In genomic region chr3:186267758-186268157, GRCh38 we compare ENCODE assay signal across 33 cellular contexts.
"Had no signal": no experiment of that assay in that cellular context is flagged by ENCODE, and none has a peak within 500 bp of the region (broad histone marks: within the 10 kb centered on the region; RNA-seq: fewer than 3 reads in every experiment).

No MANE protein-coding gene starts in this region.

- H3K27ac ChIP-seq: SJSA1, WERI-Rb-1 had no signal

- H3K9me3 Mint-ChIP-seq: activated CD4-positive, alpha-beta memory T cell treated with anti-CD3 and anti-CD28 coated beads, Interleukin-2, amount 10 ng/mL, durations not matched to agents 7 days and 5 days; activated naive CD4-positive, alpha-beta T cell treated with anti-CD3 and anti-CD28 coated beads, Interleukin-2, amount 10 ng/mL, durations not matched to agents 7 days and 5 days; activated naive CD8-positive, alpha-beta T cell treated with anti-CD3 and anti-CD28 coated beads, Interleukin-2, amount 50 U/mL, for 24 hours; brain; T-cell had no signal

- H3K4me3 Mint-ChIP-seq: activated CD4-positive, alpha-beta memory T cell treated with anti-CD3 and anti-CD28 coated beads, Interleukin-2, amount 10 ng/mL, durations not matched to agents 7 days and 5 days; activated CD8-positive, alpha-beta memory T cell treated with anti-CD3 and anti-CD28 coated beads, Interleukin-2, amount 10 ng/mL, durations not matched to agents 7 days and 5 days; activated naive CD4-positive, alpha-beta T cell treated with anti-CD3 and anti-CD28 coated beads, Interleukin-2, amount 10 ng/mL, durations not matched to agents 7 days and 5 days; activated naive CD8-positive, alpha-beta T cell; activated naive CD8-positive, alpha-beta T cell treated with anti-CD3 and anti-CD28 coated beads, Interleukin-2, amount 50 U/mL, for 24 hours; brain; T-cell; T-helper 17 cell had no signal

- H3K27me3 Mint-ChIP-seq: activated naive CD4-positive, alpha-beta T cell treated with anti-CD3 and anti-CD28 coated beads, Interleukin-2, amount 10 ng/mL, durations not matched to agents 7 days and 5 days; activated naive CD8-positive, alpha-beta T cell had no signal

- H3K9me3 ChIP-seq: SJSA1, SK-N-SH had no signal

- H3K9ac ChIP-seq: SK-N-SH had no signal

- ATAC-seq: activated CD8-positive, alpha-beta memory T cell treated with anti-CD3 and anti-CD28 coated beads, Interleukin-2, amount 10 ng/mL, durations not matched to agents 7 days and 5 days; activated naive CD8-positive, alpha-beta T cell treated with anti-CD3 and anti-CD28 coated beads, Interleukin-2, amount 50 U/mL, for 24 hours; Panc1; T-cell; T-helper 17 cell had no signal

- H3K4me1 Mint-ChIP-seq: activated CD4-positive, alpha-beta memory T cell treated with anti-CD3 and anti-CD28 coated beads, Interleukin-2, amount 10 ng/mL, durations not matched to agents 7 days and 5 days; activated CD8-positive, alpha-beta memory T cell treated with anti-CD3 and anti-CD28 coated beads, Interleukin-2, amount 10 ng/mL, durations not matched to agents 7 days and 5 days; activated naive CD4-positive, alpha-beta T cell treated with anti-CD3 and anti-CD28 coated beads, Interleukin-2, amount 10 ng/mL, durations not matched to agents 7 days and 5 days; activated naive CD8-positive, alpha-beta T cell treated with anti-CD3 and anti-CD28 coated beads, Interleukin-2, amount 50 U/mL, for 24 hours; brain; T-cell had no signal

- H3K4me2 ChIP-seq: SK-N-SH had no signal

- H3K4me3 ChIP-seq: SJSA1 had no signal

- H3K27ac Mint-ChIP-seq: activated CD4-positive, alpha-beta memory T cell treated with anti-CD3 and anti-CD28 coated beads, Interleukin-2, amount 10 ng/mL, durations not matched to agents 7 days and 5 days; activated CD8-positive, alpha-beta memory T cell treated with anti-CD3 and anti-CD28 coated beads, Interleukin-2, amount 10 ng/mL, durations not matched to agents 7 days and 5 days; activated naive CD4-positive, alpha-beta T cell treated with anti-CD3 and anti-CD28 coated beads, Interleukin-2, amount 10 ng/mL, durations not matched to agents 7 days and 5 days; activated naive CD8-positive, alpha-beta T cell; activated naive CD8-positive, alpha-beta T cell treated with anti-CD3 and anti-CD28 coated beads, Interleukin-2, amount 50 U/mL, for 24 hours; brain; T-cell; T-helper 17 cell had no signal

- H3K27me3 ChIP-seq: SJSA1 had no signal

- DNase-seq: activated CD4-positive, alpha-beta memory T cell treated with anti-CD3 and anti-CD28 coated beads, Interleukin-2, amount 10 ng/mL, durations not matched to agents 7 days and 5 days; activated CD4-positive, alpha-beta T cell treated with anti-CD3 and anti-CD28 coated beads for 1 hour; activated CD4-positive, alpha-beta T cell treated with anti-CD3 and anti-CD28 coated beads for 48 hours; activated CD4-positive, CD25-positive, alpha-beta regulatory T cell; activated CD8-positive, alpha-beta memory T cell treated with anti-CD3 and anti-CD28 coated beads, Interleukin-2, amount 10 ng/mL, durations not matched to agents 7 days and 5 days; activated CD8-positive, alpha-beta memory T cell treated with anti-CD3 and anti-CD28 coated beads, Interleukin-2, amount 50 U/mL, for 48 hours; activated effector memory CD4-positive, alpha-beta T cell treated with Interleukin-2 at 50 U/mL for 16 hours; activated naive CD4-positive, alpha-beta T cell treated with anti-CD3 and anti-CD28 coated beads, Interleukin-2, amount 10 ng/mL, durations not matched to agents 7 days and 5 days; activated naive CD8-positive, alpha-beta T cell treated with anti-CD3 and anti-CD28 coated beads, Interleukin-2, amount 50 U/mL, for 24 hours; activated T-cell treated with anti-CD3 and anti-CD28 coated beads, Interleukin-2, amount 50 U/mL, for 48 hours; anterior cingulate cortex; central memory CD4-positive, alpha-beta T cell; NCI-H1092 treated with DMSO at 0.1 percent for 48 hours; NCI-H1417; NCI-H146; NCI-H187; NCI-H2029 treated with DMSO at 0.1 percent for 48 hours; NCI-H2107; NCI-H2171; NCI-H510A; NCI-H526; NCI-H748 treated with DMSO at 0.1 percent for 48 hours; RPMI8226; SHP77 treated with DMSO at 0.1 percent for 48 hours; SK-N-SH; T-cell; T-helper 17 cell; T-helper 9 cell; WERI-Rb-1 had no signal

- H3K36me3 ChIP-seq: SJSA1, WERI-Rb-1 had no signal

- H3K4me1 ChIP-seq: SJSA1 had no signal

- H3K36me3 Mint-ChIP-seq: activated CD8-positive, alpha-beta memory T cell treated with anti-CD3 and anti-CD28 coated beads, Interleukin-2, amount 10 ng/mL, durations not matched to agents 7 days and 5 days; activated naive CD4-positive, alpha-beta T cell treated with anti-CD3 and anti-CD28 coated beads, Interleukin-2, amount 10 ng/mL, durations not matched to agents 7 days and 5 days; activated naive CD8-positive, alpha-beta T cell; brain; T-cell had no signal
